Comparison of ENCODE assay signal across 8 cellular contexts in genomic region chr2:72859831-72860262, GRCh38. TPM values are rescaled to one million over a fixed set of nuclear protein-coding genes. Genes with fewer than 3 reads are reported as not detected.
DNase-seq lines count a peak whose midpoint lies in the region; ATAC-seq and TF ChIP-seq lines count a peak whose summit lies in the region.

No MANE protein-coding gene starts in this region.

- peaks cover 45% of the 10 kb centered on the region for H3K27me3 ChIP-seq in CD4-positive, CD25-positive, alpha-beta regulatory T cell (ENCODE audit: control insufficient read depth, insufficient read depth, low read length)
- peaks cover 10% of the 10 kb centered on the region for H3K27me3 ChIP-seq in foreskin keratinocyte

- H3K27ac Mint-ChIP-seq in CD4-positive, CD25-positive, alpha-beta regulatory T cell, result no peak overlapping the region

- no peaks in the 10 kb centered on the region for H3K36me3 Mint-ChIP-seq in CD4-positive, CD25-positive, alpha-beta regulatory T cell

- H3K4me3 Mint-ChIP-seq in CD4-positive, CD25-positive, alpha-beta regulatory T cell, result no peak overlapping the region

- peaks cover 3% of the 10 kb centered on the region for H3K4me1 ChIP-seq in CD4-positive, CD25-positive, alpha-beta regulatory T cell (ENCODE audit: control insufficient read depth, insufficient read depth, low read length, poor library complexity, severe bottlenecking)
- H3K4me1 ChIP-seq in foreskin keratinocyte, result peaks cover 3% of the 10 kb centered on the region

- peak; percentile 80 for TF ChIP-seq CTCF in foreskin keratinocyte (conservative IDR thresholded peaks at IDR 0.05)

- H3K36me3 ChIP-seq in CD4-positive, CD25-positive, alpha-beta regulatory T cell (ENCODE audit: control insufficient read depth, insufficient read depth, low read length), result no peaks in the 10 kb centered on the region

- no peaks in the 10 kb centered on the region for H3K9me3 ChIP-seq in CD4-positive, CD25-positive, alpha-beta regulatory T cell (ENCODE audit: control insufficient read depth in 2 of 2, low read length in 2 of 2)

- H3K9me3 Mint-ChIP-seq in CD4-positive, CD25-positive, alpha-beta regulatory T cell, result peaks cover 0 to 4% (median 0%) of the 10 kb centered on the region in 7 donors

- peaks cover 6 to 10% (median 9%) of the 10 kb centered on the region in 4 donors for H3K4me1 Mint-ChIP-seq in CD4-positive, CD25-positive, alpha-beta regulatory T cell

- no peak overlapping the region for H3K4me3 ChIP-seq in CD4-positive, CD25-positive, alpha-beta regulatory T cell (ENCODE audit: low read depth, low read length)

- peak; percentile 72 to 73 for ATAC-seq in CD4-positive, CD25-positive, alpha-beta regulatory T cell (ENCODE audit: low read depth in 2 of 2)
- ATAC-seq in GM19351 (IDR thresholded peaks at IDR 0.05; ENCODE audit: unreplicated experiment) (peak; percentile 69), foreskin keratinocyte (peak; percentile 61)

- DNase-seq in CD4-positive, CD25-positive, alpha-beta regulatory T cell, result peak; percentile 42 to 79 (median 55)
- DNase-seq in HuH-7.5 (ENCODE audit: low spot score) (peak; percentile 41), RKO (ENCODE audit: low spot score) (peak; percentile 56), foreskin keratinocyte (peak; percentile 45 to 72), pons (ENCODE audit: low spot score) (peak; percentile 82), occipital lobe (lab: John Stamatoyannopoulos, UW) (no peak)
- peak; percentile 16 to 41 for DNase-seq in activated T-helper 1 cell treated with anti-CD3 and anti-CD28 coated beads, Interleukin-2, amount 50 U/mL, for 16 hours (ENCODE audit: low read depth in 1 of 2, low spot score in 1 of 2)

- no peak overlapping the region for H3K27ac ChIP-seq in CD4-positive, CD25-positive, alpha-beta regulatory T cell (ENCODE audit: insufficient read depth, low read length, poor library complexity, severe bottlenecking)
- H3K27ac ChIP-seq in foreskin keratinocyte, result no peak overlapping the region

- H3K27me3 Mint-ChIP-seq in CD4-positive, CD25-positive, alpha-beta regulatory T cell, result peaks cover 53% of the 10 kb centered on the region

RNA-seq across cellular contexts. Expression of gene SPR, which starts 27.4 kb away (rescaled TPM):
- not detected for total RNA-seq in CD4-positive, CD25-positive, alpha-beta regulatory T cell
- under 1 TPM in 1 of 4 donors, not detected in 3; 0.13 TPM for polyA plus RNA-seq in CD4-positive, CD25-positive, alpha-beta regulatory T cell
- total RNA-seq in foreskin keratinocyte (28.2 and 29.0 TPM in 2 replicates), occipital lobe (1.2 TPM)
- 34.4 and 36.1 TPM in 2 replicates for polyA plus RNA-seq in foreskin keratinocyte

RNA-seq across cellular contexts. Expression of gene EXOC6B, which starts 34.0 kb away (rescaled TPM):
- total RNA-seq in CD4-positive, CD25-positive, alpha-beta regulatory T cell, result 20.8 TPM
- 1 to 10 TPM; 1.5 to 2.8 (median 2.0) TPM for polyA plus RNA-seq in CD4-positive, CD25-positive, alpha-beta regulatory T cell
- total RNA-seq in foreskin keratinocyte (35.8 and 42.7 TPM in 2 replicates), occipital lobe (190 TPM)
- polyA plus RNA-seq in foreskin keratinocyte, result 9.0 and 9.2 TPM in 2 replicates

RNA-seq across cellular contexts. Expression of gene EMX1, which starts 57.5 kb away (rescaled TPM):
- total RNA-seq in CD4-positive, CD25-positive, alpha-beta regulatory T cell, result not detected
- not detected for polyA plus RNA-seq in CD4-positive, CD25-positive, alpha-beta regulatory T cell
- total RNA-seq in foreskin keratinocyte (not detected in 2 replicates), occipital lobe (21.1 TPM)
- not detected in 2 replicates for polyA plus RNA-seq in foreskin keratinocyte

Comparison
In these comparisons a context has a peak if more than half of its experiments do, and no peak if none do; other contexts are left out.
1. RNA of gene SPR, which starts 27.4 kb away (total RNA-seq): 28.2 to 29.0 TPM in foreskin keratinocyte; 1.2 TPM in occipital lobe (single experiment) and not detected in CD4-positive, CD25-positive, alpha-beta regulatory T cell (single experiment); every median in the first group is over 10 times any median in the second.
2. RNA of gene EMX1, which starts 57.5 kb away (total RNA-seq): 21.1 TPM in occipital lobe (single experiment); not detected in CD4-positive, CD25-positive, alpha-beta regulatory T cell (single experiment) and not detected in foreskin keratinocyte; every median in the first group is over 10 times any median in the second.
3. Peak in every context shown above with its lines, with median percentiles within 50 percentile points of each other: ATAC-seq.